Comparison of ENCODE assay signal across 21 cellular contexts in genomic region chr19:36121486-36122124, GRCh38. TPM values are rescaled to one million over a fixed set of nuclear protein-coding genes. Genes with fewer than 3 reads are reported as not detected.
A peak's percentile ranks its signal among the peaks of the same experiment; 100 is the strongest.
DNase-seq lines count a peak whose midpoint lies in the region; ATAC-seq and TF ChIP-seq lines count a peak whose summit lies in the region.
"Had no signal": no experiment of that assay in that cellular context is flagged by ENCODE, and none has a peak within 500 bp of the region (broad histone marks: within the 10 kb centered on the region; RNA-seq: fewer than 3 reads in every experiment).

No MANE protein-coding gene starts in this region.

- no peak overlapping the region for H4K5ac ChIP-seq in IMR-90 (ENCODE audit: low read depth, low read length)

- TF ChIP-seq CTCF in GM13976 (IDR thresholded peaks at IDR 0.05; ENCODE audit: borderline replicate concordance, control extremely low read depth, extremely low read depth, insufficient read depth, missing control alignments): no peak
- no peak for TF ChIP-seq CTCF in IMR-90 (conservative IDR thresholded peaks at IDR 0.05; ENCODE audit: low read depth, low read length)
- TF ChIP-seq CTCF in chondrocyte (IDR thresholded peaks at IDR 0.05): no peak

- no peak overlapping the region for H3K4me3 Mint-ChIP-seq in chondrocyte (ENCODE audit: unreplicated experiment)
- H3K4me3 Mint-ChIP-seq: CD4-positive, alpha-beta memory T cell; T-helper 1 cell treated with Interleukin-12 subunit alpha and Interleukin-12 subunit beta and Interleukin-4 antibody, amounts not matched to agents 30 μg/mL and 1 μg/mL, for 36 hours had no signal

- H3K9me1 ChIP-seq in IMR-90 (ENCODE audit: insufficient read depth, low read length): no peaks in the 10 kb centered on the region

- H4K91ac ChIP-seq in IMR-90 (ENCODE audit: insufficient read depth, low read depth, low read length) (no peak overlapping the region), neuronal stem cell (ENCODE audit: low read depth, low read length, poor library complexity) (no peak overlapping the region)

- no peak for TF ChIP-seq POLR2A in IMR-90 (IDR thresholded peaks at IDR 0.05; ENCODE audit: low read depth, low read length)

- H4K8ac ChIP-seq in IMR-90 (ENCODE audit: low read depth in 2 of 2, low read length in 2 of 2) (no peak overlapping the region), neuronal stem cell (ENCODE audit: low read depth, low read length) (no peak overlapping the region)

- H2BK120ac ChIP-seq in IMR-90 (ENCODE audit: low read depth, low read length) (no peak overlapping the region), neuronal stem cell (ENCODE audit: low read depth, low read length) (no peak overlapping the region)

- POLR2A ChIA-PET in IMR-90 (lab: Charles Lee; ENCODE audit: unreplicated experiment): no interaction called here

- DNase-seq in GM13976 (ENCODE audit: low spot score) (peak; percentile 9), IMR-90 (no peak), chondrocyte (ENCODE audit: low spot score) (no peak), neuronal stem cell (ENCODE audit: low spot score) (no peak), NCI-H524 treated with DMSO at 0.1 percent for 48 hours (lab: John Stamatoyannopoulos, UW) (no peak), ecto neural progenitor cell (ENCODE audit: low spot score) (no peak), GM19238 (ENCODE audit: insufficient read length, low spot score) (no peak), NOMO-1 treated with dmso at 0.1 percent for 144 hours (lab: John Stamatoyannopoulos, UW; ENCODE audit: unreplicated experiment) (no peak)
- DNase-seq: ACHN; AML-193; CD4-positive, alpha-beta memory T cell; DMS53; NCI-H1105 treated with DMSO at 0.1 percent for 48 hours; NCI-H1694; NCI-H2081 treated with DMSO at 0.1 percent for 48 hours; NCI-H510A; NCI-H774; SHP77 treated with DMSO at 0.1 percent for 48 hours had no signal

- H3K4me1 Mint-ChIP-seq in chondrocyte (ENCODE audit: low read depth): peaks cover 17% of the 10 kb centered on the region

- H3K4me1 ChIP-seq in IMR-90 (ENCODE audit: control insufficient read depth, insufficient read depth, low read length) (no peaks in the 10 kb centered on the region), neuronal stem cell (ENCODE audit: control insufficient read depth in 2 of 2, insufficient read depth in 1 of 2, low read depth in 1 of 2, low read length in 2 of 2) (peaks cover 0 to 6% of the 10 kb centered on the region in 2 donors)

- H3K27ac Mint-ChIP-seq in chondrocyte (ENCODE audit: unreplicated experiment): peak overlapping the region; percentile 8
- H3K27ac Mint-ChIP-seq: CD4-positive, alpha-beta memory T cell; T-helper 1 cell treated with Interleukin-12 subunit alpha and Interleukin-12 subunit beta and Interleukin-4 antibody, amounts not matched to agents 30 μg/mL and 1 μg/mL, for 36 hours had no signal

- H2BK5ac ChIP-seq in IMR-90 (ENCODE audit: low read depth, low read length, poor library complexity, severe bottlenecking): no peak overlapping the region
- peak overlapping the region; percentile 13 for H2BK5ac ChIP-seq in neuronal stem cell (ENCODE audit: low read length)

- H3K9ac ChIP-seq in IMR-90 (ENCODE audit: low read depth, low read length) (no peak overlapping the region), neuronal stem cell (ENCODE audit: low read depth, low read length, poor library complexity) (no peak overlapping the region)

- no TSS peak for BruUV-seq in IMR-90 (replicated peaks; lab: Mats Ljungman, UMichigan)

- ATAC-seq in IMR-90 (ENCODE audit: low read depth): no peak

- in situ Hi-C loops in GM13976 (cut with MboI; ENCODE audit: low sequenced_read_pairs, unreplicated experiment) (no loop called here), IMR-90 (cut with MboI; ENCODE audit: low sequenced_read_pairs) (no loop called here)

- H3K23ac ChIP-seq in IMR-90 (ENCODE audit: low read depth, low read length) (no peak overlapping the region), neuronal stem cell (ENCODE audit: low read depth, low read length, poor library complexity) (peak overlapping the region; percentile 20)

- H3K14ac ChIP-seq in IMR-90 (replicated peaks; ENCODE audit: low read depth, low read length) (no peak overlapping the region), neuronal stem cell (ENCODE audit: low read length) (no peak overlapping the region)

- H3K18ac ChIP-seq in IMR-90 (ENCODE audit: low read depth, low read length): no peak overlapping the region
- no peak overlapping the region for H3K18ac ChIP-seq in neuronal stem cell (ENCODE audit: low read length)

- dilution Hi-C loops in IMR-90 (cut with HindIII; ENCODE audit: low sequenced_read_pairs, unreplicated experiment): no loop called here

- intact Hi-C loops in IMR-90 (cut with micrococcal nuclease): no loop called here

- CTCF ChIA-PET in IMR-90 (lab: Yijun Ruan, JAX): no interaction called here

- H3K27ac ChIP-seq in IMR-90 (ENCODE audit: insufficient read depth, low read length): no peak overlapping the region
- no peak overlapping the region for H3K27ac ChIP-seq in neuronal stem cell (replicated peaks; ENCODE audit: low read length)

- H2BK20ac ChIP-seq in IMR-90 (ENCODE audit: low read depth, low read length): no peak overlapping the region

- H2AK9ac ChIP-seq in IMR-90 (replicated peaks; ENCODE audit: low read depth, low read length, poor library complexity): peak overlapping the region; percentile 61

- H2BK15ac ChIP-seq in IMR-90 (ENCODE audit: low read depth, low read length) (no peak overlapping the region), neuronal stem cell (ENCODE audit: low read length) (no peak overlapping the region)

- peaks cover 8% of the 10 kb centered on the region; the same call in 1 of the 2 replicates for H4K20me1 ChIP-seq in IMR-90 (ENCODE audit: insufficient read depth, low read length)

- H3K27me3 Mint-ChIP-seq in chondrocyte (ENCODE audit: low read depth): no peaks in the 10 kb centered on the region
- H3K27me3 Mint-ChIP-seq: CD4-positive, alpha-beta memory T cell had no signal

- H3K56ac ChIP-seq in IMR-90 (ENCODE audit: extremely low read depth, insufficient read depth, low read length): no peak overlapping the region

- H3K27me3 ChIP-seq in IMR-90 (ENCODE audit: control insufficient read depth, insufficient read depth, low read length) (no peaks in the 10 kb centered on the region), neuronal stem cell (ENCODE audit: control insufficient read depth in 3 of 3, insufficient read depth in 3 of 3, low read depth in 1 of 3, low read length in 3 of 3) (no peaks in the 10 kb centered on the region)

- no peak for TF ChIP-seq RAD21 in IMR-90 (IDR thresholded peaks at IDR 0.05; ENCODE audit: low read length)

- H3K9me3 Mint-ChIP-seq in chondrocyte (ENCODE audit: low read depth): no peaks in the 10 kb centered on the region
- H3K9me3 Mint-ChIP-seq: CD4-positive, alpha-beta memory T cell; T-helper 1 cell treated with Interleukin-12 subunit alpha and Interleukin-12 subunit beta and Interleukin-4 antibody, amounts not matched to agents 30 μg/mL and 1 μg/mL, for 36 hours had no signal

- H3K36me3 ChIP-seq in IMR-90 (ENCODE audit: control insufficient read depth, insufficient read depth, low read length) (peaks cover 40% of the 10 kb centered on the region), neuronal stem cell (replicated peaks in 1 of 2; ENCODE audit: control insufficient read depth in 2 of 2, insufficient read depth in 2 of 2, low read length in 2 of 2) (peaks cover 31 to 86% of the 10 kb centered on the region in 2 donors)

- no peak overlapping the region for H2BK12ac ChIP-seq in neuronal stem cell (ENCODE audit: low read length)

- peaks cover 30% of the 10 kb centered on the region for H3K36me3 Mint-ChIP-seq in chondrocyte (ENCODE audit: low read depth)

- H2AK5ac ChIP-seq in IMR-90 (ENCODE audit: low read depth, low read length) (no peak overlapping the region), neuronal stem cell (ENCODE audit: low read depth, low read length) (no peak overlapping the region)

- H3K9me3 ChIP-seq in IMR-90 (ENCODE audit: control insufficient read depth, insufficient read depth, low read length) (no peaks in the 10 kb centered on the region), neuronal stem cell (replicated peaks in 1 of 2; ENCODE audit: control insufficient read depth in 2 of 2, insufficient read depth in 1 of 2, low read depth in 1 of 2, low read length in 2 of 2) (no peaks in the 10 kb centered on the region)

- H3K4ac ChIP-seq in IMR-90 (ENCODE audit: low read depth, low read length): no peak overlapping the region
- no peak overlapping the region for H3K4ac ChIP-seq in neuronal stem cell (ENCODE audit: low read length)

- WGBS in IMR-90 (ENCODE audit: extremely low coverage in 2 of 2, insufficient read length in 1 of 2), 2 experiments: 95% methylated on average over 28 of the region's 49 CpGs; no CpG with 5 or more reads in 1 of the 2 experiments
- whole genome bisulfite sequencing in neuronal stem cell (ENCODE audit: extremely low coverage in 2 of 2, insufficient read length in 2 of 2, insufficient replicate concordance in 1 of 2), 2 donors: no CpG with 5 or more reads among the region's 49 CpGs

- H2AFZ ChIP-seq in IMR-90 (replicated peaks; ENCODE audit: low read length, poor library complexity) (no peak overlapping the region), neuronal stem cell (ENCODE audit: low read length) (no peak overlapping the region)

- peaks cover 4 to 36% of the 10 kb centered on the region in 2 experiments for H3K79me1 ChIP-seq in IMR-90 (ENCODE audit: low read depth in 1 of 2, low read length in 2 of 2)
- H3K79me1 ChIP-seq in neuronal stem cell (ENCODE audit: low read depth, low read length): peaks cover 14% of the 10 kb centered on the region

- H3K4me3 ChIP-seq in IMR-90 (ENCODE audit: insufficient read depth, low read depth, low read length): no peak overlapping the region
- no peak overlapping the region for H3K4me3 ChIP-seq in neuronal stem cell (ENCODE audit: low read length in 2 of 2)

- no peak overlapping the region for H3K4me2 ChIP-seq in IMR-90 (ENCODE audit: low read depth, low read length)
- H3K4me2 ChIP-seq in neuronal stem cell (ENCODE audit: insufficient read depth, low read length, poor library complexity, severe bottlenecking): no peak overlapping the region

RNA-seq across cellular contexts. Expression of gene TBCB, which starts 6.3 kb away (rescaled TPM):
- total RNA-seq in IMR-90 (2012; rRNA removed): 182 and 185 TPM in 2 replicates
- 269 and 315 TPM in 2 replicates for polyA plus RNA-seq in IMR-90 (2012; rRNA removed)
- 337 and 453 TPM in 2 replicates for polyA plus RNA-seq in IMR-90 (2012; cell fraction: cytosol; rRNA removed)
- polyA plus RNA-seq in IMR-90 (2012; cell fraction: nucleus; rRNA removed; ENCODE audit: low replicate concordance): 251 and 260 TPM in 2 replicates
- total RNA-seq in chondrocyte: 181 to 201 TPM (median 199 TPM) in 3 replicates
- 314 TPM for polyA plus RNA-seq in neuronal stem cell (2013, experiment 1 of 2)
- polyA plus RNA-seq in neuronal stem cell (2013, experiment 2 of 2): 323 TPM

RNA-seq across cellular contexts. Expression of gene POLR2I, which starts 6.9 kb away (rescaled TPM):
- 35.8 and 48.3 TPM in 2 replicates for total RNA-seq in IMR-90 (2012; rRNA removed)
- polyA plus RNA-seq in IMR-90 (2012; rRNA removed): 59.7 and 105 TPM in 2 replicates
- polyA plus RNA-seq in IMR-90 (2012; cell fraction: cytosol; rRNA removed): 63.5 and 75.8 TPM in 2 replicates
- polyA plus RNA-seq in IMR-90 (2012; cell fraction: nucleus; rRNA removed; ENCODE audit: low replicate concordance): 19.1 and 24.4 TPM in 2 replicates
- 43.5 to 61.6 TPM (median 49.2 TPM) in 3 replicates for total RNA-seq in chondrocyte
- 186 TPM for polyA plus RNA-seq in neuronal stem cell (2013, experiment 1 of 2)
- polyA plus RNA-seq in neuronal stem cell (2013, experiment 2 of 2): 182 TPM

RNA-seq across cellular contexts. Expression of gene OVOL3, which starts 10.7 kb away (rescaled TPM):
- total RNA-seq in IMR-90 (2012; rRNA removed) (not detected in 2 replicates), chondrocyte (not detected in 3 replicates)
- polyA plus RNA-seq in IMR-90 (2012; rRNA removed): not detected in 2 replicates
- polyA plus RNA-seq in IMR-90 (2012; cell fraction: cytosol; rRNA removed): not detected in 2 replicates
- polyA plus RNA-seq in IMR-90 (2012; cell fraction: nucleus; rRNA removed; ENCODE audit: low replicate concordance): 0.13 TPM in 1 of 2 replicates, not detected in the other
- polyA plus RNA-seq in neuronal stem cell (2013, experiment 1 of 2): 0.13 TPM
- 0.07 TPM for polyA plus RNA-seq in neuronal stem cell (2013, experiment 2 of 2)
- total RNA-seq: CD4-positive, alpha-beta memory T cell; LHCN-M2; RPMI7951 had no signal
- polyA plus RNA-seq: CD4-positive, alpha-beta memory T cell had no signal

RNA-seq across cellular contexts. Expression of gene CAPNS1, which starts 18.3 kb away (rescaled TPM):
- 436 and 504 TPM in 2 replicates for total RNA-seq in IMR-90 (2012; rRNA removed)
- 988 and 1,060 TPM in 2 replicates for polyA plus RNA-seq in IMR-90 (2012; rRNA removed)
- 249 and 1,026 TPM in 2 replicates for polyA plus RNA-seq in IMR-90 (2012; cell fraction: cytosol; rRNA removed)
- polyA plus RNA-seq in IMR-90 (2012; cell fraction: nucleus; rRNA removed; ENCODE audit: low replicate concordance): 364 and 458 TPM in 2 replicates
- 509 to 762 TPM (median 724 TPM) in 3 replicates for total RNA-seq in chondrocyte
- 305 TPM for polyA plus RNA-seq in neuronal stem cell (2013, experiment 1 of 2)
- 308 TPM for polyA plus RNA-seq in neuronal stem cell (2013, experiment 2 of 2)

RNA-seq across cellular contexts. Expression of gene COX7A1, which starts 30.6 kb away (rescaled TPM):
- total RNA-seq in IMR-90 (2012; rRNA removed) (0.54 and 1.1 TPM in 2 replicates), chondrocyte (not detected in 3 replicates)
- polyA plus RNA-seq in IMR-90 (2012; rRNA removed): 6.9 and 8.4 TPM in 2 replicates
- polyA plus RNA-seq in IMR-90 (2012; cell fraction: cytosol; rRNA removed): 2.9 and 3.3 TPM in 2 replicates
- 1.3 and 1.6 TPM in 2 replicates for polyA plus RNA-seq in IMR-90 (2012; cell fraction: nucleus; rRNA removed; ENCODE audit: low replicate concordance)
- not detected for polyA plus RNA-seq in neuronal stem cell (2013, experiment 1 of 2)
- not detected for polyA plus RNA-seq in neuronal stem cell (2013, experiment 2 of 2)
- total RNA-seq: CD4-positive, alpha-beta memory T cell; LHCN-M2 had no signal
- polyA plus RNA-seq: CD4-positive, alpha-beta memory T cell had no signal
